ENCODE assay signal across 1 cellular context in genomic region chr1:228404107-228404720, GRCh38.
TF ChIP-seq lines count a peak whose summit lies in the region.

No MANE protein-coding gene starts in this region.

TF ChIP-seq in HepG2, 621 proteins besides CTCF, POLR2A, EP300 and RAD21 (continued from another document):
- TF ChIP-seq IRF1 (CRISPR knock-in tag; IDR thresholded peaks at IDR 0.05; ENCODE audit: low read depth) (no peak), ZBTB39 (CRISPR knock-in tag; IDR thresholded peaks at IDR 0.05) (no peak), MED8 (CRISPR knock-in tag; IDR thresholded peaks at IDR 0.05; ENCODE audit: insufficient replicate concordance) (no peak), ZFP91 (CRISPR knock-in tag; IDR thresholded peaks at IDR 0.05; ENCODE audit: borderline replicate concordance) (0 out of 2 replicates have a peak, but pooled peaks have one; percentile 38), SALL1 (CRISPR knock-in tag; IDR thresholded peaks at IDR 0.05) (0 out of 2 replicates have a peak, but pooled peaks have one; percentile 26), HNF4A (CRISPR knock-in tag; IDR thresholded peaks at IDR 0.05) (0 out of 2 replicates have a peak, but pooled peaks have one; percentile 17), ARID4A (CRISPR knock-in tag; IDR thresholded peaks at IDR 0.05; ENCODE audit: borderline replicate concordance) (peak; percentile 46; the same call in 1 of the 2 replicates), NR2F1 (CRISPR knock-in tag; IDR thresholded peaks at IDR 0.05) (peak; percentile 59 to 87), JUND (CRISPR knock-in tag; IDR thresholded peaks at IDR 0.05) (no peak), ZNF768 (CRISPR knock-in tag; IDR thresholded peaks at IDR 0.05) (peak; percentile 85), GABPA (IDR thresholded peaks at IDR 0.05; ENCODE audit: low read depth, low read length) (no peak), GABPA (CRISPR knock-in tag; IDR thresholded peaks at IDR 0.05; ENCODE audit: low read depth) (0 out of 2 replicates have a peak, but pooled peaks have one; percentile 27), ZNF687 (CRISPR knock-in tag; IDR thresholded peaks at IDR 0.05) (peak; percentile 58), NONO (IDR thresholded peaks at IDR 0.05) (no peak), NONO (CRISPR knock-in tag; conservative IDR thresholded peaks at IDR 0.05) (0 out of 2 replicates have a peak, but pooled peaks have one; percentile 26), KLF11 (CRISPR knock-in tag; IDR thresholded peaks at IDR 0.05) (no peak), RXRB (CRISPR knock-in tag; IDR thresholded peaks at IDR 0.05; ENCODE audit: borderline replicate concordance) (peak; percentile 68), PATZ1 (CRISPR knock-in tag; IDR thresholded peaks at IDR 0.05) (peak; percentile 43; the same call in 1 of the 2 replicates), ELF3 (CRISPR knock-in tag; IDR thresholded peaks at IDR 0.05) (peak; percentile 36; the same call in 1 of the 2 replicates), SOX5 (CRISPR knock-in tag; IDR thresholded peaks at IDR 0.05; ENCODE audit: borderline replicate concordance) (peak; percentile 41; the same call in 1 of the 2 replicates), FOXK1 (CRISPR knock-in tag; IDR thresholded peaks at IDR 0.05; ENCODE audit: borderline replicate concordance, low read depth) (peak; percentile 65; the same call in 1 of the 2 replicates)
